9 cellular contexts compared by ENCODE assay signal in the genomic region with DNA sequence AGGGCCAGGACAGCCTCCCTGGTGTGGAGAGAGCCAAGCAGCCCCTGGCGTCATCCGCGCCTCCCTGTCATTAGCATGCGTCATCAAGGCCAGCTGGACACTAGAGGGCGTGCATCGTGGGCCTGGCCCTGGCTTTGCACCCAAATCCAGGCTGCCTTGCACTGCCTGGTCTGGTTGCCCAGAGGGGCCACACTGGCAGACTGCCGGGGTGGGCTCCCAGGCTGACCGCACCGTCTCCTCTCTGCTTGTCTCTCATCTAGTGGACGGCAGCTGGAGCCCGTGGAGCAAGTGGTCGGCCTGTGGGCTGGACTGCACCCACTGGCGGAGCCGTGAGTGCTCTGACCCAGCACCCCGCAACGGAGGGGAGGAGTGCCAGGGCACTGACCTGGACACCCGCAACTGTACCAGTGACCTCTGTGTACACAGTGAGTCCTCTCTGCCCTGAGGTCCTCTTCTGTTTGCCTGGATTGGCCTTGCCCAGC. TPM values are rescaled to one million over a fixed set of nuclear protein-coding genes. Genes with fewer than 3 reads are reported as not detected.
DNase-seq lines count a peak whose midpoint lies in the region; ATAC-seq and TF ChIP-seq lines count a peak whose summit lies in the region.
"Had no signal": no experiment of that assay in that cellular context is flagged by ENCODE, and none has a peak within 500 bp of the region (broad histone marks: within the 10 kb centered on the region; RNA-seq: fewer than 3 reads in every experiment).

No MANE protein-coding gene starts in this region.

- no peaks in the 10 kb centered on the region for H3K9me3 Mint-ChIP-seq in HFFc6
- H3K9me3 Mint-ChIP-seq in activated naive CD8-positive, alpha-beta T cell treated with anti-CD3 and anti-CD28 coated beads, Interleukin-2, amount 50 U/mL, for 24 hours = no peaks in the 10 kb centered on the region

- H3K4me3 Mint-ChIP-seq in HFFc6 = no peak overlapping the region
- H3K4me3 Mint-ChIP-seq in activated naive CD8-positive, alpha-beta T cell treated with anti-CD3 and anti-CD28 coated beads, Interleukin-2, amount 50 U/mL, for 24 hours = no peak overlapping the region
- H3K4me3 Mint-ChIP-seq: dendritic cell treated with granulocyte-macrophage colony-stimulating factor and Interleukin-4, amounts not matched to agents 40 ng/mL and 50 ng/mL, for 4 days had no signal

- H3K4me3 ChIP-seq in astrocyte of the spinal cord (ENCODE audit: low read depth, low read length) (no peak overlapping the region), kidney epithelial cell (ENCODE audit: low read depth, low read length) (no peak overlapping the region)

- DNase-seq in AG08396 (ENCODE audit: low spot score) = peak; percentile 85
- DNase-seq in HFFc6 = peak; percentile 49
- peak; percentile 11 for DNase-seq in astrocyte of the spinal cord (ENCODE audit: low read depth, low spot score)
- no peak for DNase-seq in kidney epithelial cell (ENCODE audit: low read depth)
- no peak for DNase-seq in activated CD4-positive, alpha-beta T cell treated with anti-CD3 and anti-CD28 coated beads for 48 hours
- DNase-seq in activated naive CD8-positive, alpha-beta T cell treated with anti-CD3 and anti-CD28 coated beads, Interleukin-2, amount 50 U/mL, for 24 hours = no peak

- ATAC-seq in GM19035 (IDR thresholded peaks at IDR 0.05; ENCODE audit: unreplicated experiment) (no peak), HG02884 (IDR thresholded peaks at IDR 0.05; ENCODE audit: unreplicated experiment) (no peak)
- no peak for ATAC-seq in activated naive CD8-positive, alpha-beta T cell treated with anti-CD3 and anti-CD28 coated beads, Interleukin-2, amount 50 U/mL, for 24 hours

- in situ Hi-C loops in astrocyte of the spinal cord (cut with HindIII; ENCODE audit: low sequenced_read_pairs) = no loop called here

- TF ChIP-seq CTCF in HFFc6 (IDR thresholded peaks at IDR 0.05) (peak; percentile 79), astrocyte of the spinal cord (IDR thresholded peaks at IDR 0.05; ENCODE audit: low read depth, low read length) (peak; percentile 56), kidney epithelial cell (IDR thresholded peaks at IDR 0.05; ENCODE audit: insufficient read depth, low read length, poor library complexity, severe bottlenecking) (peak; percentile 67)

- peaks cover 39% of the 10 kb centered on the region for H3K27me3 ChIP-seq in kidney epithelial cell (ENCODE audit: control insufficient read depth, insufficient read depth, low read length)

- no peaks in the 10 kb centered on the region for H3K36me3 Mint-ChIP-seq in HFFc6 (ENCODE audit: low read depth)
- no peaks in the 10 kb centered on the region for H3K36me3 Mint-ChIP-seq in activated naive CD8-positive, alpha-beta T cell treated with anti-CD3 and anti-CD28 coated beads, Interleukin-2, amount 50 U/mL, for 24 hours (ENCODE audit: low read depth)

- H3K27ac Mint-ChIP-seq in HFFc6 = no peak overlapping the region
- H3K27ac Mint-ChIP-seq in activated naive CD8-positive, alpha-beta T cell treated with anti-CD3 and anti-CD28 coated beads, Interleukin-2, amount 50 U/mL, for 24 hours = no peak overlapping the region
- H3K27ac Mint-ChIP-seq: dendritic cell treated with granulocyte-macrophage colony-stimulating factor and Interleukin-4, amounts not matched to agents 40 ng/mL and 50 ng/mL, for 4 days had no signal

- H3K4me1 Mint-ChIP-seq in HFFc6 (ENCODE audit: low read depth) = no peaks in the 10 kb centered on the region
- no peaks in the 10 kb centered on the region for H3K4me1 Mint-ChIP-seq in activated naive CD8-positive, alpha-beta T cell treated with anti-CD3 and anti-CD28 coated beads, Interleukin-2, amount 50 U/mL, for 24 hours

- H3K27me3 Mint-ChIP-seq in HFFc6 (ENCODE audit: insufficient read depth) = peaks cover 45% of the 10 kb centered on the region
- H3K27me3 Mint-ChIP-seq in activated naive CD8-positive, alpha-beta T cell treated with anti-CD3 and anti-CD28 coated beads, Interleukin-2, amount 50 U/mL, for 24 hours = peaks cover 26% of the 10 kb centered on the region

- H3K36me3 ChIP-seq in kidney epithelial cell (ENCODE audit: control insufficient read depth, insufficient read depth, low read length) = no peaks in the 10 kb centered on the region

RNA-seq across cellular contexts. Expression of gene HK3, which starts 29.0 kb away (rescaled TPM):
- total RNA-seq in HFFc6 (2021; fragmentation: NEBNext Ultra II Directional; extraction: Animal tissue kit (Norgen Biotek cat#: 25700)) = not detected
- 0.04 TPM in 1 of 2 replicates, not detected in the other for total RNA-seq in kidney epithelial cell

RNA-seq across cellular contexts. Expression of gene UNC5A, which starts 59.8 kb away (rescaled TPM):
- not detected for total RNA-seq in HFFc6 (2021; fragmentation: NEBNext Ultra II Directional; extraction: Animal tissue kit (Norgen Biotek cat#: 25700))
- 1.1 and 2.3 TPM in 2 replicates for total RNA-seq in kidney epithelial cell

Comparison
In these comparisons a context has a peak if more than half of its experiments do, and no peak if none do; other contexts are left out.
1. DNase-seq: peak in AG08396 (single experiment), HFFc6 (single experiment) and astrocyte of the spinal cord (single experiment); none in kidney epithelial cell (single experiment), activated CD4-positive, alpha-beta T cell treated with anti-CD3 and anti-CD28 coated beads for 48 hours (single experiment) and activated naive CD8-positive, alpha-beta T cell treated with anti-CD3 and anti-CD28 coated beads, Interleukin-2, amount 50 U/mL, for 24 hours (single experiment).
2. Peak in every context shown above with its lines, with median percentiles within 50 percentile points of each other: CTCF ChIP-seq.